Comparison of ENCODE assay signal across 1 cellular context in the genomic region with DNA sequence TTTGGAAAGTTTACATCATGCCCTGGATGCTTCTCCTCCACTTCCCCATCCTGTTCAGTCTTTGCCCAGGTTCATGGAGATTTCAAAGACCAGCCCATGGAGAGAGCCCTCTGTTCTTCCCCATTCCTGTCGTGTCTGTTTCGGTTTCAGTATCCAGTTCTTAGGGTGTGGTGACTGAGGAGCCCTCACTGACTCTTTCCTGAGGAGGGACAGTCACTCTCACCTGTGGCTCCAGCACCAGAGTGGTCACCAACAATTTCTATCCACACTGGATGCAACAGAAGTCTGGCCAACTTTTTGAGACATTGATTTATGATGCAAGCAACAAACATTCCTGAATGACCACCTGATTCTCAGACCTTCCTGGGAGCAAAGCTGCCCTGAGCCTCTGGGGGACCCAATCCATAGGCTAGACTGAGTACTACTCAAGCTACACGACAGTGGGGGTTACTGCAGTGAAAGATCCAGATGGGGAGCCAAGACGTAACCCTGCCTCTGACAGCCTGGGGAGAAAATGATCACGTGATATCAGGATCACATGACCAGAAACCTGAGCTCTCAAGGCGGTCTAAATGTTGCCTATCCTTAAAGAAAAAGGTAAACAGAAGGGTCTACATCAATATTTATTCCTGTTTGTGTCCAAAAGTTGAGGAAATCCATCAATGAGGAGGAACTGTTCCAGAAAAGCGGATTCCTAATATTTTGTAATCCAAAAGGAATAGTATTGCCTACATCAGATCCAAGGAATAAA.
A peak's percentile ranks its signal among the peaks of the same experiment; 100 is the strongest.
TF ChIP-seq lines count a peak whose summit lies in the region.

No MANE protein-coding gene starts in this region.

TF ChIP-seq in K562, 482 proteins besides CTCF, POLR2A, EP300 and RAD21 (continued from another document and continues in another):
- TF ChIP-seq ELF4 (CRISPR knock-in tag; IDR thresholded peaks at IDR 0.05), result peak; percentile 97
- TF ChIP-seq ZNF134 (CRISPR knock-in tag; conservative IDR thresholded peaks at IDR 0.05), result peak; percentile 78
- no peak for TF ChIP-seq HNRNPLL (IDR thresholded peaks at IDR 0.05; ENCODE audit: low read depth, low read length, poor library complexity, severe bottlenecking)
- TF ChIP-seq RB1 (IDR thresholded peaks at IDR 0.05; ENCODE audit: low read depth), result peak; percentile 64; the same call in 1 of the 2 replicates
- TF ChIP-seq FOS (IDR thresholded peaks at IDR 0.05; ENCODE audit: extremely low read depth, insufficient read length), result peak; percentile 60
- TF ChIP-seq ZNF197 (CRISPR knock-in tag; IDR thresholded peaks at IDR 0.05; ENCODE audit: low read depth), result no peak
- TF ChIP-seq, protein P1, sequence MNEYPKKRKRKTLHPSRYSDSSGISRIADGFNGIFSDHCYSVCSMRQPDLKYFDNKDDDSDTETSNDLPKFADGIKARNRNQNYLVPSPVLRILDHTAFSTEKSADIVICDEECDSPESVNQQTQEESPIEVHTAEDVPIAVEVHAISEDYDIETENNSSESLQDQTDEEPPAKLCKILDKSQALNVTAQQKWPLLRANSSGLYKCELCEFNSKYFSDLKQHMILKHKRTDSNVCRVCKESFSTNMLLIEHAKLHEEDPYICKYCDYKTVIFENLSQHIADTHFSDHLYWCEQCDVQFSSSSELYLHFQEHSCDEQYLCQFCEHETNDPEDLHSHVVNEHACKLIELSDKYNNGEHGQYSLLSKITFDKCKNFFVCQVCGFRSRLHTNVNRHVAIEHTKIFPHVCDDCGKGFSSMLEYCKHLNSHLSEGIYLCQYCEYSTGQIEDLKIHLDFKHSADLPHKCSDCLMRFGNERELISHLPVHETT (CRISPR knock-in tag; conservative IDR thresholded peaks at IDR 0.05 in 1 of 2, IDR thresholded peaks at IDR 0.05 in 1 of 2), result no peak; a peak in 1 of 4 replicates
- TF ChIP-seq, protein P2, sequence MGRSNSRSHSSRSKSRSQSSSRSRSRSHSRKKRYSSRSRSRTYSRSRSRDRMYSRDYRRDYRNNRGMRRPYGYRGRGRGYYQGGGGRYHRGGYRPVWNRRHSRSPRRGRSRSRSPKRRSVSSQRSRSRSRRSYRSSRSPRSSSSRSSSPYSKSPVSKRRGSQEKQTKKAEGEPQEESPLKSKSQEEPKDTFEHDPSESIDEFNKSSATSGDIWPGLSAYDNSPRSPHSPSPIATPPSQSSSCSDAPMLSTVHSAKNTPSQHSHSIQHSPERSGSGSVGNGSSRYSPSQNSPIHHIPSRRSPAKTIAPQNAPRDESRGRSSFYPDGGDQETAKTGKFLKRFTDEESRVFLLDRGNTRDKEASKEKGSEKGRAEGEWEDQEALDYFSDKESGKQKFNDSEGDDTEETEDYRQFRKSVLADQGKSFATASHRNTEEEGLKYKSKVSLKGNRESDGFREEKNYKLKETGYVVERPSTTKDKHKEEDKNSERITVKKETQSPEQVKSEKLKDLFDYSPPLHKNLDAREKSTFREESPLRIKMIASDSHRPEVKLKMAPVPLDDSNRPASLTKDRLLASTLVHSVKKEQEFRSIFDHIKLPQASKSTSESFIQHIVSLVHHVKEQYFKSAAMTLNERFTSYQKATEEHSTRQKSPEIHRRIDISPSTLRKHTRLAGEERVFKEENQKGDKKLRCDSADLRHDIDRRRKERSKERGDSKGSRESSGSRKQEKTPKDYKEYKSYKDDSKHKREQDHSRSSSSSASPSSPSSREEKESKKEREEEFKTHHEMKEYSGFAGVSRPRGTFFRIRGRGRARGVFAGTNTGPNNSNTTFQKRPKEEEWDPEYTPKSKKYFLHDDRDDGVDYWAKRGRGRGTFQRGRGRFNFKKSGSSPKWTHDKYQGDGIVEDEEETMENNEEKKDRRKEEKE (IDR thresholded peaks at IDR 0.05; ENCODE audit: borderline replicate concordance in 1 of 2, control insufficient read depth in 1 of 2, low read depth in 2 of 2, low read length in 1 of 2), result no peak
- no peak for TF ChIP-seq SAP30 (IDR thresholded peaks at IDR 0.05; ENCODE audit: borderline replicate concordance, insufficient read depth, low read depth, low read length, poor library complexity, severe bottlenecking)
- no peak for TF ChIP-seq LARP7 (IDR thresholded peaks at IDR 0.05)
- no peak for TF ChIP-seq TCF7 (IDR thresholded peaks at IDR 0.05; ENCODE audit: borderline replicate concordance)
- TF ChIP-seq HNRNPL (IDR thresholded peaks at IDR 0.05; ENCODE audit: low read depth, low read length), result no peak
- no peak for TF ChIP-seq NCOA4 (IDR thresholded peaks at IDR 0.05; ENCODE audit: partially characterized antibody)
- TF ChIP-seq FOXP1 (CRISPR knock-in tag; IDR thresholded peaks at IDR 0.05), result 0 out of 2 replicates have a peak, but pooled peaks have one; percentile 67
- TF ChIP-seq, protein P3, sequence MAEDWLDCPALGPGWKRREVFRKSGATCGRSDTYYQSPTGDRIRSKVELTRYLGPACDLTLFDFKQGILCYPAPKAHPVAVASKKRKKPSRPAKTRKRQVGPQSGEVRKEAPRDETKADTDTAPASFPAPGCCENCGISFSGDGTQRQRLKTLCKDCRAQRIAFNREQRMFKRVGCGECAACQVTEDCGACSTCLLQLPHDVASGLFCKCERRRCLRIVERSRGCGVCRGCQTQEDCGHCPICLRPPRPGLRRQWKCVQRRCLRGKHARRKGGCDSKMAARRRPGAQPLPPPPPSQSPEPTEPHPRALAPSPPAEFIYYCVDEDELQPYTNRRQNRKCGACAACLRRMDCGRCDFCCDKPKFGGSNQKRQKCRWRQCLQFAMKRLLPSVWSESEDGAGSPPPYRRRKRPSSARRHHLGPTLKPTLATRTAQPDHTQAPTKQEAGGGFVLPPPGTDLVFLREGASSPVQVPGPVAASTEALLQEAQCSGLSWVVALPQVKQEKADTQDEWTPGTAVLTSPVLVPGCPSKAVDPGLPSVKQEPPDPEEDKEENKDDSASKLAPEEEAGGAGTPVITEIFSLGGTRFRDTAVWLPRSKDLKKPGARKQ (CRISPR knock-in tag; IDR thresholded peaks at IDR 0.05), result no peak
- TF ChIP-seq, protein P4, sequence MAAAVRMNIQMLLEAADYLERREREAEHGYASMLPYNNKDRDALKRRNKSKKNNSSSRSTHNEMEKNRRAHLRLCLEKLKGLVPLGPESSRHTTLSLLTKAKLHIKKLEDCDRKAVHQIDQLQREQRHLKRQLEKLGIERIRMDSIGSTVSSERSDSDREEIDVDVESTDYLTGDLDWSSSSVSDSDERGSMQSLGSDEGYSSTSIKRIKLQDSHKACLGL (CRISPR knock-in tag; IDR thresholded peaks at IDR 0.05; ENCODE audit: borderline replicate concordance, poor library complexity, severe bottlenecking), result no peak
- TF ChIP-seq, protein P5, sequence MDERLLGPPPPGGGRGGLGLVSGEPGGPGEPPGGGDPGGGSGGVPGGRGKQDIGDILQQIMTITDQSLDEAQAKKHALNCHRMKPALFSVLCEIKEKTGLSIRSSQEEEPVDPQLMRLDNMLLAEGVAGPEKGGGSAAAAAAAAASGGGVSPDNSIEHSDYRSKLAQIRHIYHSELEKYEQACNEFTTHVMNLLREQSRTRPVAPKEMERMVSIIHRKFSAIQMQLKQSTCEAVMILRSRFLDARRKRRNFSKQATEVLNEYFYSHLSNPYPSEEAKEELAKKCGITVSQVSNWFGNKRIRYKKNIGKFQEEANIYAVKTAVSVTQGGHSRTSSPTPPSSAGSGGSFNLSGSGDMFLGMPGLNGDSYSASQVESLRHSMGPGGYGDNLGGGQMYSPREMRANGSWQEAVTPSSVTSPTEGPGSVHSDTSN (CRISPR knock-in tag; IDR thresholded peaks at IDR 0.05; ENCODE audit: low read depth), result peak; percentile 26; the same call in 1 of the 2 replicates
- TF ChIP-seq, protein P5 (tag; conservative IDR thresholded peaks at IDR 0.05; ENCODE audit: low read depth), result no peak
- TF ChIP-seq, protein P6, sequence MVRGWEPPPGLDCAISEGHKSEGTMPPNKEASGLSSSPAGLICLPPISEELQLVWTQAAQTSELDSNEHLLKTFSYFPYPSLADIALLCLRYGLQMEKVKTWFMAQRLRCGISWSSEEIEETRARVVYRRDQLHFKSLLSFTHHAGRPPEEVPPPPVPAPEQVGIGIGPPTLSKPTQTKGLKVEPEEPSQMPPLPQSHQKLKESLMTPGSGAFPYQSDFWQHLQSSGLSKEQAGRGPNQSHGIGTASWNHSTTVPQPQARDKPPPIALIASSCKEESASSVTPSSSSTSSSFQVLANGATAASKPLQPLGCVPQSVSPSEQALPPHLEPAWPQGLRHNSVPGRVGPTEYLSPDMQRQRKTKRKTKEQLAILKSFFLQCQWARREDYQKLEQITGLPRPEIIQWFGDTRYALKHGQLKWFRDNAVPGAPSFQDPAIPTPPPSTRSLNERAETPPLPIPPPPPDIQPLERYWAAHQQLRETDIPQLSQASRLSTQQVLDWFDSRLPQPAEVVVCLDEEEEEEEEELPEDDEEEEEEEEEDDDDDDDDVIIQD (CRISPR knock-in tag; IDR thresholded peaks at IDR 0.05), result peak; percentile 96
- TF ChIP-seq NR2C1 (IDR thresholded peaks at IDR 0.05), result peak; percentile 83; the same call in 1 of the 2 replicates
- TF ChIP-seq NR2C1 (tag; IDR thresholded peaks at IDR 0.05), result no peak
- TF ChIP-seq MAFF (IDR thresholded peaks at IDR 0.05; ENCODE audit: low read length), result no peak
- TF ChIP-seq ZKSCAN3 (CRISPR knock-in tag; IDR thresholded peaks at IDR 0.05), result no peak
- no peak for TF ChIP-seq SREBF2 (CRISPR knock-in tag; IDR thresholded peaks at IDR 0.05)
- TF ChIP-seq NFIC (IDR thresholded peaks at IDR 0.05), result no peak
- TF ChIP-seq RBM39 (optimal IDR thresholded peaks at IDR 0.05; ENCODE audit: low read depth, low read length), result peak; percentile 23
- TF ChIP-seq, protein P7, sequence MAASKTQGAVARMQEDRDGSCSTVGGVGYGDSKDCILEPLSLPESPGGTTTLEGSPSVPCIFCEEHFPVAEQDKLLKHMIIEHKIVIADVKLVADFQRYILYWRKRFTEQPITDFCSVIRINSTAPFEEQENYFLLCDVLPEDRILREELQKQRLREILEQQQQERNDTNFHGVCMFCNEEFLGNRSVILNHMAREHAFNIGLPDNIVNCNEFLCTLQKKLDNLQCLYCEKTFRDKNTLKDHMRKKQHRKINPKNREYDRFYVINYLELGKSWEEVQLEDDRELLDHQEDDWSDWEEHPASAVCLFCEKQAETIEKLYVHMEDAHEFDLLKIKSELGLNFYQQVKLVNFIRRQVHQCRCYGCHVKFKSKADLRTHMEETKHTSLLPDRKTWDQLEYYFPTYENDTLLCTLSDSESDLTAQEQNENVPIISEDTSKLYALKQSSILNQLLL (CRISPR knock-in tag; IDR thresholded peaks at IDR 0.05; ENCODE audit: borderline replicate concordance), result 0 out of 2 replicates have a peak, but pooled peaks have one; percentile 52
- TF ChIP-seq ZBTB17 (CRISPR knock-in tag; IDR thresholded peaks at IDR 0.05), result peak; percentile 88
- no peak for TF ChIP-seq RFX7 (CRISPR knock-in tag; IDR thresholded peaks at IDR 0.05)
- no peak for TF ChIP-seq TAF7 (tag; IDR thresholded peaks at IDR 0.05)
- TF ChIP-seq KLF13 (tag; IDR thresholded peaks at IDR 0.05; ENCODE audit: borderline replicate concordance, low read depth), result no peak
- TF ChIP-seq ZEB2 (IDR thresholded peaks at IDR 0.05), result peak; percentile 91; the same call in 1 of the 2 replicates
- TF ChIP-seq PYGO2 (tag; IDR thresholded peaks at IDR 0.05), result peak; percentile 92
- TF ChIP-seq NFE2L1 (tag; IDR thresholded peaks at IDR 0.05; ENCODE audit: borderline replicate concordance, low read depth), result no peak
- no peak; the same call in 1 of the 2 replicates for TF ChIP-seq ZNF583 (CRISPR knock-in tag; IDR thresholded peaks at IDR 0.05)
- TF ChIP-seq ZNF586 (CRISPR knock-in tag; conservative IDR thresholded peaks at IDR 0.05), result no peak
- TF ChIP-seq, protein P8, sequence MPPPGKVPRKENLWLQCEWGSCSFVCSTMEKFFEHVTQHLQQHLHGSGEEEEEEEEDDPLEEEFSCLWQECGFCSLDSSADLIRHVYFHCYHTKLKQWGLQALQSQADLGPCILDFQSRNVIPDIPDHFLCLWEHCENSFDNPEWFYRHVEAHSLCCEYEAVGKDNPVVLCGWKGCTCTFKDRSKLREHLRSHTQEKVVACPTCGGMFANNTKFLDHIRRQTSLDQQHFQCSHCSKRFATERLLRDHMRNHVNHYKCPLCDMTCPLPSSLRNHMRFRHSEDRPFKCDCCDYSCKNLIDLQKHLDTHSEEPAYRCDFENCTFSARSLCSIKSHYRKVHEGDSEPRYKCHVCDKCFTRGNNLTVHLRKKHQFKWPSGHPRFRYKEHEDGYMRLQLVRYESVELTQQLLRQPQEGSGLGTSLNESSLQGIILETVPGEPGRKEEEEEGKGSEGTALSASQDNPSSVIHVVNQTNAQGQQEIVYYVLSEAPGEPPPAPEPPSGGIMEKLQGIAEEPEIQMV (tag; conservative IDR thresholded peaks at IDR 0.05; ENCODE audit: low read depth), result peak; percentile 65
- peak in 1 of 2 experiments; percentile 90; a peak in 1 of 4 replicates for TF ChIP-seq KDM4B (IDR thresholded peaks at IDR 0.05; ENCODE audit: borderline replicate concordance in 2 of 2, low read depth in 1 of 2)
- peak; percentile 8; the same call in 1 of the 2 replicates for TF ChIP-seq TEAD4 (IDR thresholded peaks at IDR 0.05; ENCODE audit: low read length)
- peak; percentile 63; the same call in 1 of the 2 replicates for TF ChIP-seq TEAD4 (CRISPR knock-in tag; IDR thresholded peaks at IDR 0.05; ENCODE audit: borderline replicate concordance)
- TF ChIP-seq, protein P9, sequence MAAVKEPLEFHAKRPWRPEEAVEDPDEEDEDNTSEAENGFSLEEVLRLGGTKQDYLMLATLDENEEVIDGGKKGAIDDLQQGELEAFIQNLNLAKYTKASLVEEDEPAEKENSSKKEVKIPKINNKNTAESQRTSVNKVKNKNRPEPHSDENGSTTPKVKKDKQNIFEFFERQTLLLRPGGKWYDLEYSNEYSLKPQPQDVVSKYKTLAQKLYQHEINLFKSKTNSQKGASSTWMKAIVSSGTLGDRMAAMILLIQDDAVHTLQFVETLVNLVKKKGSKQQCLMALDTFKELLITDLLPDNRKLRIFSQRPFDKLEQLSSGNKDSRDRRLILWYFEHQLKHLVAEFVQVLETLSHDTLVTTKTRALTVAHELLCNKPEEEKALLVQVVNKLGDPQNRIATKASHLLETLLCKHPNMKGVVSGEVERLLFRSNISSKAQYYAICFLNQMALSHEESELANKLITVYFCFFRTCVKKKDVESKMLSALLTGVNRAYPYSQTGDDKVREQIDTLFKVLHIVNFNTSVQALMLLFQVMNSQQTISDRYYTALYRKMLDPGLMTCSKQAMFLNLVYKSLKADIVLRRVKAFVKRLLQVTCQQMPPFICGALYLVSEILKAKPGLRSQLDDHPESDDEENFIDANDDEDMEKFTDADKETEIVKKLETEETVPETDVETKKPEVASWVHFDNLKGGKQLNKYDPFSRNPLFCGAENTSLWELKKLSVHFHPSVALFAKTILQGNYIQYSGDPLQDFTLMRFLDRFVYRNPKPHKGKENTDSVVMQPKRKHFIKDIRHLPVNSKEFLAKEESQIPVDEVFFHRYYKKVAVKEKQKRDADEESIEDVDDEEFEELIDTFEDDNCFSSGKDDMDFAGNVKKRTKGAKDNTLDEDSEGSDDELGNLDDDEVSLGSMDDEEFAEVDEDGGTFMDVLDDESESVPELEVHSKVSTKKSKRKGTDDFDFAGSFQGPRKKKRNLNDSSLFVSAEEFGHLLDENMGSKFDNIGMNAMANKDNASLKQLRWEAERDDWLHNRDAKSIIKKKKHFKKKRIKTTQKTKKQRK (IDR thresholded peaks at IDR 0.05; ENCODE audit: borderline replicate concordance, low read depth, low read length), result no peak
